ENCODE assay signal across 38 cellular contexts in the genomic region with DNA sequence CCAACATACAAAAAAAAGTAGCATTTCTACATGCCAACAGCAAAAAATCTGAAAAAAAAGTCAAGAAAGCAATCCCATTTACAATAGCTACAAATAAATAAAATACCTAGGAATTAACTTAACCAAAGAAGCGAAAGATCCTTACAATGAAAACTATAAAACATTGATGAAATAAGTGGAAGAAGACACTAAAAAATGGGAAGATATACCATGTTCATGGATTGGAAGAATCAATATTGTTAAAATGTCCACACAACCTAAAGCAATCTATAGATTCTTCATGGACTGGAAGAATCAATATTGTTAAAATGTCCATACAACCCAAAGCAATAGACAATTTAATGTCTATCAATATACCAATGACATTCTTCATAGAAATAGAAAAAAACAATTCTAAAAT.
"Had no signal": no experiment of that assay in that cellular context is flagged by ENCODE, and none has a peak within 500 bp of the region (broad histone marks: within the 10 kb centered on the region; RNA-seq: fewer than 3 reads in every experiment).

No MANE protein-coding gene starts in this region.

- DNase-seq: activated effector memory CD4-positive, alpha-beta T cell treated with anti-CD3 and anti-CD28 coated beads, Interleukin-2, amount 50 U/mL, for 16 hours; activated effector memory CD4-positive, alpha-beta T cell treated with Interleukin-2 at 50 U/mL for 16 hours; activated gamma-delta T cell; activated gamma-delta T cell treated with Interleukin-2 at 50 U/mL for 16 hours; activated naive CD4-positive, alpha-beta T cell; activated naive CD4-positive, alpha-beta T cell treated with anti-CD3 and anti-CD28 coated beads for 36 hours; activated naive CD4-positive, alpha-beta T cell treated with anti-CD3 and anti-CD28 coated beads, Interleukin-2, amount 10 ng/mL, durations not matched to agents 7 days and 5 days; activated naive CD4-positive, alpha-beta T cell treated with anti-CD3 and anti-CD28 coated beads, Interleukin-2, amount 50 U/mL, for 16 hours; activated naive CD4-positive, alpha-beta T cell treated with Interleukin-2 at 50 U/mL for 16 hours; activated naive CD8-positive, alpha-beta T cell treated with anti-CD3 and anti-CD28 coated beads for 36 hours; activated naive CD8-positive, alpha-beta T cell treated with anti-CD3 and anti-CD28 coated beads, Interleukin-2, amount 10 ng/mL, durations not matched to agents 7 days and 5 days; activated naive CD8-positive, alpha-beta T cell treated with anti-CD3 and anti-CD28 coated beads, Interleukin-2, amount 50 U/mL, for 24 hours; activated T-cell treated with anti-CD3 and anti-CD28 coated beads, Interleukin-2, amount 50 U/mL, for 1 hour; activated T-cell treated with anti-CD3 and anti-CD28 coated beads, Interleukin-2, amount 50 U/mL, for 24 hours; activated T-cell treated with anti-CD3 and anti-CD28 coated beads, Interleukin-2, amount 50 U/mL, for 4 hours; activated T-cell treated with anti-CD3 and anti-CD28 coated beads, Interleukin-2, amount 50 U/mL, for 48 hours; activated T-cell treated with anti-CD3 and anti-CD28 coated beads, Interleukin-2, amount 50 U/mL, for 72 hours; adrenal gland; amniotic stem cell; amygdala; anterior cingulate cortex; aorta; body of pancreas; brain microvascular endothelial cell; caudate nucleus; central memory CD4-positive, alpha-beta T cell; cerebellar nuclear complex had no signal

- H3K4me3 ChIP-seq: adrenal gland, ascending aorta, body of pancreas, breast epithelium, cardiac muscle cell had no signal

- H3K4me3 Mint-ChIP-seq: activated naive CD4-positive, alpha-beta T cell treated with anti-CD3 and anti-CD28 coated beads for 36 hours; activated naive CD4-positive, alpha-beta T cell treated with anti-CD3 and anti-CD28 coated beads, Interleukin-2, amount 10 ng/mL, durations not matched to agents 7 days and 5 days; activated naive CD4-positive, alpha-beta T cell treated with anti-CD3 and anti-CD28 coated beads, Interleukin-2, amount 50 U/mL, for 24 hours; activated naive CD8-positive, alpha-beta T cell; activated naive CD8-positive, alpha-beta T cell treated with anti-CD3 and anti-CD28 coated beads for 36 hours; activated naive CD8-positive, alpha-beta T cell treated with anti-CD3 and anti-CD28 coated beads, Interleukin-2, amount 10 ng/mL, durations not matched to agents 7 days and 5 days; activated naive CD8-positive, alpha-beta T cell treated with anti-CD3 and anti-CD28 coated beads, Interleukin-2, amount 50 U/mL, for 24 hours; activated T-cell treated with anti-CD3 and anti-CD28 coated beads, Interleukin-2, amount 50 U/mL, for 24 hours; activated T-cell treated with anti-CD3 and anti-CD28 coated beads, Interleukin-2, amount 50 U/mL, for 4 hours; activated T-cell treated with anti-CD3 and anti-CD28 coated beads, Interleukin-2, amount 50 U/mL, for 72 hours; activated T-helper 1 cell treated with anti-CD3 and anti-CD28 coated beads, Interleukin-12 subunit alpha, Interleukin-12 subunit beta, Interleukin-2, Interleukin-4 antibody, amounts not matched to agents 30 ng/mL and 10 ng/mL and 1 ng/mL, durations not matched to agents 14 hours and 24 hours and 36 hours; activated T-helper 17 cell treated with anti-CD3 and anti-CD28 coated beads, Interleukin-2, amount 50 U/mL, for 72 hours; brain; central memory CD8-positive, alpha-beta T cell had no signal

- H3K27ac Mint-ChIP-seq: activated naive CD4-positive, alpha-beta T cell treated with anti-CD3 and anti-CD28 coated beads for 36 hours; activated naive CD4-positive, alpha-beta T cell treated with anti-CD3 and anti-CD28 coated beads, Interleukin-2, amount 10 ng/mL, durations not matched to agents 7 days and 5 days; activated naive CD4-positive, alpha-beta T cell treated with anti-CD3 and anti-CD28 coated beads, Interleukin-2, amount 50 U/mL, for 24 hours; activated naive CD4-positive, alpha-beta T cell treated with anti-CD3 and anti-CD28 coated beads, Interleukin-2, amount 50 U/mL, for 72 hours; activated naive CD8-positive, alpha-beta T cell; activated naive CD8-positive, alpha-beta T cell treated with anti-CD3 and anti-CD28 coated beads for 36 hours; activated naive CD8-positive, alpha-beta T cell treated with anti-CD3 and anti-CD28 coated beads, Interleukin-2, amount 10 ng/mL, durations not matched to agents 7 days and 5 days; activated naive CD8-positive, alpha-beta T cell treated with anti-CD3 and anti-CD28 coated beads, Interleukin-2, amount 50 U/mL, for 24 hours; activated T-cell treated with anti-CD3 and anti-CD28 coated beads, Interleukin-2, amount 50 U/mL, for 24 hours; activated T-cell treated with anti-CD3 and anti-CD28 coated beads, Interleukin-2, amount 50 U/mL, for 72 hours; activated T-helper 1 cell treated with anti-CD3 and anti-CD28 coated beads, Interleukin-12 subunit alpha, Interleukin-12 subunit beta, Interleukin-2, Interleukin-4 antibody, amounts not matched to agents 30 ng/mL and 10 ng/mL and 1 ng/mL, durations not matched to agents 14 hours and 24 hours and 36 hours; activated T-helper 17 cell treated with anti-CD3 and anti-CD28 coated beads, Interleukin-2, amount 50 U/mL, for 72 hours; activated T-helper 2 cell treated with anti-CD3 and anti-CD28 coated beads, Interferon-gamma antibody, Interleukin-2, Interleukin-4, amounts not matched to agents 10 μg/mL and 5 μg/mL and 100 μg/mL, durations not matched to agents 14 hours and 24 hours and 36 hours; brain had no signal

- H3K36me3 ChIP-seq: adrenal gland, ascending aorta, brain microvascular endothelial cell, breast epithelium, cardiac muscle cell had no signal

- H3K4me1 Mint-ChIP-seq: activated naive CD4-positive, alpha-beta T cell treated with anti-CD3 and anti-CD28 coated beads, Interleukin-2, amount 10 ng/mL, durations not matched to agents 7 days and 5 days had no signal

- H3K27ac ChIP-seq: adrenal gland, ascending aorta, body of pancreas, brain microvascular endothelial cell, breast epithelium, cardiac muscle cell had no signal

- H3K4me1 ChIP-seq: ascending aorta, breast epithelium had no signal

- H3K27me3 Mint-ChIP-seq: activated naive CD4-positive, alpha-beta T cell treated with anti-CD3 and anti-CD28 coated beads, Interleukin-2, amount 10 ng/mL, durations not matched to agents 7 days and 5 days; activated naive CD4-positive, alpha-beta T cell treated with anti-CD3 and anti-CD28 coated beads, Interleukin-2, amount 50 U/mL, for 24 hours; activated naive CD8-positive, alpha-beta T cell; activated naive CD8-positive, alpha-beta T cell treated with anti-CD3 and anti-CD28 coated beads for 36 hours; activated naive CD8-positive, alpha-beta T cell treated with anti-CD3 and anti-CD28 coated beads, Interleukin-2, amount 10 ng/mL, durations not matched to agents 7 days and 5 days; activated naive CD8-positive, alpha-beta T cell treated with anti-CD3 and anti-CD28 coated beads, Interleukin-2, amount 50 U/mL, for 24 hours; activated T-cell treated with anti-CD3 and anti-CD28 coated beads, Interleukin-2, amount 50 U/mL, for 24 hours; activated T-helper 17 cell treated with anti-CD3 and anti-CD28 coated beads, Interleukin-2, amount 50 U/mL, for 72 hours; central memory CD8-positive, alpha-beta T cell had no signal
